Comparison of ENCODE assay signal across 22 cellular contexts in genomic region chr5:163373401-163374066, GRCh38.
DNase-seq lines count a peak whose midpoint lies in the region; ATAC-seq and FAIRE-seq lines count a peak whose summit lies in the region.
"Had no signal": no experiment of that assay in that cellular context is flagged by ENCODE, and none has a peak within 500 bp of the region (broad histone marks: within the 10 kb centered on the region; RNA-seq: fewer than 3 reads in every experiment).

No MANE protein-coding gene starts in this region.

- H3K9me3 ChIP-seq in mesodermal cell (ENCODE audit: control insufficient read depth, low read length), result no peaks in the 10 kb centered on the region
- H3K9me3 ChIP-seq: body of pancreas, right lobe of liver, thyroid gland had no signal

- no peaks in the 10 kb centered on the region for H3K36me3 ChIP-seq in mesodermal cell (ENCODE audit: control insufficient read depth, insufficient read depth, low read length)
- H3K36me3 ChIP-seq: right lobe of liver, thyroid gland had no signal

- WGBS in mesodermal cell (ENCODE audit: insufficient coverage in 2 of 2), 2 experiments, result no CpG with 5 or more reads among the region's 1 CpG

- in situ Hi-C loops in ACHN (cut with HindIII; ENCODE audit: low pct_ligation_motif_present, low pct_unique_long_range_greater_than_20kb, low sequenced_read_pairs), result no loop called here

- DNase-seq in RCC 7860 (ENCODE audit: low spot score) (peak; percentile 71), NCI-H69 (lab: John Stamatoyannopoulos, UW) (no peak), ACHN (no peak), left cardiac atrium (no peak)
- DNase-seq: activated naive CD8-positive, alpha-beta T cell treated with anti-CD3 and anti-CD28 coated beads, Interleukin-2, amount 10 ng/mL, durations not matched to agents 7 days and 5 days; body of pancreas; COR-L47; cortex of kidney; hippocampal formation; NCI-H1105; NCI-H2081 treated with DMSO at 0.1 percent for 48 hours; NCI-H446 treated with DMSO at 0.1 percent for 48 hours; occipital lobe; right lobe of liver; stimulated activated naive CD4-positive, alpha-beta T cell; thyroid gland had no signal

- H3K27ac ChIP-seq in mesodermal cell (ENCODE audit: low read depth, low read length, severe bottlenecking), result peak overlapping the region; percentile 82
- H3K27ac ChIP-seq: body of pancreas, right lobe of liver, thyroid gland had no signal

- no peak overlapping the region for H3K4me3 ChIP-seq in mesodermal cell (ENCODE audit: extremely low read depth, insufficient read depth, low read length, poor library complexity, severe bottlenecking)
- H3K4me3 ChIP-seq: body of pancreas, right lobe of liver, thyroid gland had no signal

- peaks cover under 1% of the 10 kb centered on the region for H3K4me1 ChIP-seq in mesodermal cell (ENCODE audit: control insufficient read depth, insufficient read depth, low read length, poor library complexity, severe bottlenecking)
- H3K4me1 ChIP-seq: body of pancreas, right lobe of liver, thyroid gland had no signal

- peak; percentile 95 for FAIRE-seq in RCC 7860 (lab: Jason Lieb, UNC)
- FAIRE-seq: endothelial cell of umbilical vein, G401.6, keratinocyte had no signal

- peak; percentile 64 for ATAC-seq in GM21786 (IDR thresholded peaks at IDR 0.05; ENCODE audit: unreplicated experiment)
- ATAC-seq in HG03108 (IDR thresholded peaks at IDR 0.05; ENCODE audit: unreplicated experiment), result no peak
- no peak for ATAC-seq in left cardiac atrium
- ATAC-seq: body of pancreas, right lobe of liver had no signal

- intact Hi-C loops in left cardiac atrium (cut with DNase I), result no loop called here
